1 cellular context compared by ENCODE assay signal in the genomic region with DNA sequence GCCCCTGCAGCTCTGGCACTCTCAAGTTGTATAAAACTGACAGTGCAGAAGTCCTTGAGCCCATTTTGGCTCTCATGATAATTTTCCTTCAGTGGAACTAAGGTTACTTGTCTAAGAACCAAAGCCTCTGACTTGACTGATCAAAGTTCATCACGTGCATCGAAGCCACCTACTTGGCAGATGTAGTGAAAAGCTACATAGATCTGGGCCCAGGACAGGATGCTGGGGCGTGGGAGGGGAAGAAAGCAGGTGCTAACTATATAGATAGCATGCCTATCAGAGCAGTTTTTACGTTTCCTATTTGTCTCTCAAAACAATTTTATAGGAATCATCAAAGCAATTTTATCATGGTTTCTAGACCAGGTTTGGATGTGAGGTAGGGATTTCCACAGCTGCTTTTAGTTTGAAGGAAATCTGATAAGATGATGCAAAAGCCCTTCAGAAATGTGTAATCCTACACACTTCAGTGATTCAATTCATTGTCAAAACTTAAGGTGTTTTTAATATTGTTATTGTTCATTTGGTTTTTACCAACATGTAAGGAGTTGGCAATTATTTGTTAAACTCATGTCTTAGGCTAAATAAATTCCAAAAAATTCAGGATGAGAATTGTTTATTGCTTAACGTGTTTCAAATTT.
TF ChIP-seq lines count a peak whose summit lies in the region.

No MANE protein-coding gene starts in this region.

TF ChIP-seq in HepG2, 621 proteins besides CTCF, POLR2A, EP300 and RAD21 (continued from another document):
- TF ChIP-seq, protein P1, sequence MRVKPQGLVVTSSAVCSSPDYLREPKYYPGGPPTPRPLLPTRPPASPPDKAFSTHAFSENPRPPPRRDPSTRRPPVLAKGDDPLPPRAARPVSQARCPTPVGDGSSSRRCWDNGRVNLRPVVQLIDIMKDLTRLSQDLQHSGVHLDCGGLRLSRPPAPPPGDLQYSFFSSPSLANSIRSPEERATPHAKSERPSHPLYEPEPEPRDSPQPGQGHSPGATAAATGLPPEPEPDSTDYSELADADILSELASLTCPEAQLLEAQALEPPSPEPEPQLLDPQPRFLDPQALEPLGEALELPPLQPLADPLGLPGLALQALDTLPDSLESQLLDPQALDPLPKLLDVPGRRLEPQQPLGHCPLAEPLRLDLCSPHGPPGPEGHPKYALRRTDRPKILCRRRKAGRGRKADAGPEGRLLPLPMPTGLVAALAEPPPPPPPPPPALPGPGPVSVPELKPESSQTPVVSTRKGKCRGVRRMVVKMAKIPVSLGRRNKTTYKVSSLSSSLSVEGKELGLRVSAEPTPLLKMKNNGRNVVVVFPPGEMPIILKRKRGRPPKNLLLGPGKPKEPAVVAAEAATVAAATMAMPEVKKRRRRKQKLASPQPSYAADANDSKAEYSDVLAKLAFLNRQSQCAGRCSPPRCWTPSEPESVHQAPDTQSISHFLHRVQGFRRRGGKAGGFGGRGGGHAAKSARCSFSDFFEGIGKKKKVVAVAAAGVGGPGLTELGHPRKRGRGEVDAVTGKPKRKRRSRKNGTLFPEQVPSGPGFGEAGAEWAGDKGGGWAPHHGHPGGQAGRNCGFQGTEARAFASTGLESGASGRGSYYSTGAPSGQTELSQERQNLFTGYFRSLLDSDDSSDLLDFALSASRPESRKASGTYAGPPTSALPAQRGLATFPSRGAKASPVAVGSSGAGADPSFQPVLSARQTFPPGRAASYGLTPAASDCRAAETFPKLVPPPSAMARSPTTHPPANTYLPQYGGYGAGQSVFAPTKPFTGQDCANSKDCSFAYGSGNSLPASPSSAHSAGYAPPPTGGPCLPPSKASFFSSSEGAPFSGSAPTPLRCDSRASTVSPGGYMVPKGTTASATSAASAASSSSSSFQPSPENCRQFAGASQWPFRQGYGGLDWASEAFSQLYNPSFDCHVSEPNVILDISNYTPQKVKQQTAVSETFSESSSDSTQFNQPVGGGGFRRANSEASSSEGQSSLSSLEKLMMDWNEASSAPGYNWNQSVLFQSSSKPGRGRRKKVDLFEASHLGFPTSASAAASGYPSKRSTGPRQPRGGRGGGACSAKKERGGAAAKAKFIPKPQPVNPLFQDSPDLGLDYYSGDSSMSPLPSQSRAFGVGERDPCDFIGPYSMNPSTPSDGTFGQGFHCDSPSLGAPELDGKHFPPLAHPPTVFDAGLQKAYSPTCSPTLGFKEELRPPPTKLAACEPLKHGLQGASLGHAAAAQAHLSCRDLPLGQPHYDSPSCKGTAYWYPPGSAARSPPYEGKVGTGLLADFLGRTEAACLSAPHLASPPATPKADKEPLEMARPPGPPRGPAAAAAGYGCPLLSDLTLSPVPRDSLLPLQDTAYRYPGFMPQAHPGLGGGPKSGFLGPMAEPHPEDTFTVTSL (CRISPR knock-in tag; IDR thresholded peaks at IDR 0.05; ENCODE audit: borderline replicate concordance): no peak
- no peak for TF ChIP-seq SP4 (CRISPR knock-in tag; IDR thresholded peaks at IDR 0.05)
- no peak for TF ChIP-seq GTF2F1 (IDR thresholded peaks at IDR 0.05; ENCODE audit: low read length)
- TF ChIP-seq ZFP62 (CRISPR knock-in tag; IDR thresholded peaks at IDR 0.05): no peak
- TF ChIP-seq NFIB (CRISPR knock-in tag; IDR thresholded peaks at IDR 0.05; ENCODE audit: borderline replicate concordance): no peak
- no peak for TF ChIP-seq ESRRA (CRISPR knock-in tag; IDR thresholded peaks at IDR 0.05; ENCODE audit: low read depth)
- TF ChIP-seq XBP1 (CRISPR knock-in tag; IDR thresholded peaks at IDR 0.05): no peak
